10 cellular contexts compared by ENCODE assay signal in the genomic region with DNA sequence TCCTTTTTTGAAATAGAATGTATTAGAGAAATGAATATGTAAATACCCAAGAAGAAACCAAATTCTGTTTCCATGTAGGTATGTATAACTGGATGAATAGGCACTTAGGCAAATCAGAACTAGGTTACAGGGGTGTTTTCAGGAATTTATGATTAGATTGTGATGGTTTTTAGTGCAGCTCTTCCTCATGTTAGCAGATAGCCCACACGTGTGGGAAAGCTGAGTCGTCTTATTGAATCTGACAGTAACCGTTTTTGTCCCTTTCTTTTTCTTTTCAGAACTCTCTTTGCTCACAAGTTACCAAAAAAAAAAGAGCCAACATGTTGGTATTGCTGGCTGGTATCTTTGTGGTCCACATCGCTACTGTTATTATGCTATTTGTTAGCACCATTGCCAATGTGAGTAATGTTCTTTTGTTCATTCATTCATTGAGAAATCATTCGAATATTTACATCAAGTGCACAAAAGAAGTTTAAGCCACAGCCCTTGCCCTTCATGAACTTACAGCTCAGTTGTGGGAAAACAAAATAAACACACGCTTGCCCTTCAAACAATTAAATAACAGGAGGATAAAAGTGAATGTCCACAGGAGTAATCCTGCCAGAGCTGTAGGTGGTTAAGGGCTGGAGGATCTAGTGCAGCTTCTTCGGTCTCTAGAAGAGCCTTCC. TPM values are rescaled to one million over a fixed set of nuclear protein-coding genes. Genes with fewer than 3 reads are reported as not detected.
DNase-seq lines count a peak whose midpoint lies in the region; ATAC-seq, FAIRE-seq and TF ChIP-seq lines count a peak whose summit lies in the region.
"Had no signal": no experiment of that assay in that cellular context is flagged by ENCODE, and none has a peak within 500 bp of the region (broad histone marks: within the 10 kb centered on the region; RNA-seq: fewer than 3 reads in every experiment).

No MANE protein-coding gene starts in this region.

- H3K9me1 ChIP-seq in K562 (ENCODE audit: control insufficient read depth, insufficient read depth, low read length), result no peaks in the 10 kb centered on the region

- no peak for TF ChIP-seq POLR2A in K562 (conservative IDR thresholded peaks at IDR 0.05)

- no peaks in the 10 kb centered on the region for H3K9me3 Mint-ChIP-seq in Caco-2 (ENCODE audit: unreplicated experiment)
- H3K9me3 Mint-ChIP-seq in nephron, result peaks cover 7% of the 10 kb centered on the region
- H3K9me3 Mint-ChIP-seq in CD4-positive, alpha-beta T cell, result no peaks in the 10 kb centered on the region
- H3K9me3 Mint-ChIP-seq: naive B cell had no signal

- no peaks in the 10 kb centered on the region for H3K27me3 Mint-ChIP-seq in Caco-2 (ENCODE audit: insufficient read depth, unreplicated experiment)
- no peaks in the 10 kb centered on the region for H3K27me3 Mint-ChIP-seq in nephron (ENCODE audit: low read depth)
- no peaks in the 10 kb centered on the region for H3K27me3 Mint-ChIP-seq in CD4-positive, alpha-beta T cell

- no peak for FAIRE-seq in K562 (lab: Jason Lieb, UNC)

- TF ChIP-seq RAD21 in K562 (CRISPR knock-in tag; conservative IDR thresholded peaks at IDR 0.05 in 1 of 2, IDR thresholded peaks at IDR 0.05 in 1 of 2), result no peak

- CTCF ChIA-PET in Caco-2 (lab: Charles Lee), result interaction anchor here (0.6 to 4.2 kb wide), 23 partner anchors 9 to 771 kb away, joined by 3 to 68 read pairs (median 5); partner anchors contain the start of genes GPRC5A and GSG1
- CTCF ChIA-PET in K562 (lab: Yijun Ruan, JAX; ENCODE audit: low intra/inter-chr PET ratio), result interaction anchor here (1.4 kb wide), 1 partner anchor 295 kb away, joined by 5 read pairs; no protein-coding TSS in a partner anchor
- CTCF ChIA-PET in CD4-positive, alpha-beta T cell (lab: Charles Lee), result interaction anchor here (1.0 to 3.5 kb wide), 21 partner anchors 10 to 422 kb away, joined by 3 to 50 read pairs (median 6); partner anchors contain the start of genes EMP1 and GSG1

- H3K27me3 ChIP-seq in Caco-2 (replicated peaks; ENCODE audit: control insufficient read depth, insufficient read depth, low read length) (no peaks in the 10 kb centered on the region), K562 (ENCODE audit: control insufficient read depth in 2 of 2, insufficient read depth in 2 of 2, low read length in 2 of 2) (peaks cover 0 to 11% of the 10 kb centered on the region in 2 experiments; a peak in 1 of 5 replicates)
- H3K27me3 ChIP-seq in CD4-positive, alpha-beta T cell (ENCODE audit: control insufficient read depth, insufficient read depth, low read length), result no peaks in the 10 kb centered on the region

- in situ Hi-C loops in K562 (cut with MboI), result loop anchor here (5.0 to 25.0 kb wide), 2 partner anchors 199 to 294 kb away; partner anchors contain the start of gene HEBP1

- peak overlapping the region; percentile 37; the same call in 1 of the 2 replicates for H2AFZ ChIP-seq in K562 (ENCODE audit: low read depth, low read length)

- H3K4me3 Mint-ChIP-seq in Caco-2 (ENCODE audit: unreplicated experiment) (peak overlapping the region; percentile 17), nephron (no peak overlapping the region)
- H3K4me3 Mint-ChIP-seq in CD4-positive, alpha-beta T cell, result no peak overlapping the region
- H3K4me3 Mint-ChIP-seq: naive B cell had no signal

- WGBS in K562 (ENCODE audit: insufficient coverage, low coverage, missing lambda C conversion rate), result 8% methylated on average over 6 of the region's 7 CpGs

- H3K36me3 ChIP-seq in Caco-2 (ENCODE audit: control insufficient read depth, insufficient read depth, low read length) (no peaks in the 10 kb centered on the region), K562 (ENCODE audit: control insufficient read depth, insufficient read depth, low read length) (no peaks in the 10 kb centered on the region)

- H4K20me1 ChIP-seq in K562 (replicated peaks; ENCODE audit: control insufficient read depth, insufficient read depth, low read length), result no peaks in the 10 kb centered on the region

- no peak for DNase-seq in Caco-2
- DNase-seq in M059J (ENCODE audit: low read depth), result peak; percentile 76
- no peak for DNase-seq in K562 (ENCODE audit: extremely low read depth in 1 of 4, low spot score in 3 of 4)
- DNase-seq in left ventricle myocardium superior, result no peak
- no peak for DNase-seq in CD4-positive, alpha-beta T cell
- no peak for DNase-seq in COR-L47 (lab: John Stamatoyannopoulos, UW)
- DNase-seq: DMS 273 treated with DMSO at 0.1 percent for 48 hours had no signal

- H3K9me3 ChIP-seq in Caco-2, result peaks cover 2% of the 10 kb centered on the region
- no peaks in the 10 kb centered on the region for H3K9me3 ChIP-seq in K562 (replicated peaks; ENCODE audit: control insufficient read depth, insufficient read depth, low read depth, low read length)
- no peaks in the 10 kb centered on the region for H3K9me3 ChIP-seq in CD4-positive, alpha-beta T cell (ENCODE audit: control insufficient read depth, low read length)

- POLR2A ChIA-PET in Caco-2 (lab: Charles Lee) (interaction anchor here (0.5 to 1.0 kb wide), 2 partner anchors 33 to 113 kb away, joined by 3 to 4 read pairs; no protein-coding TSS in a partner anchor), K562 (lab: Yijun Ruan, JAX) (interaction anchor here (0.7 kb wide), 1 partner anchor 487 kb away, joined by 3 read pairs; no protein-coding TSS in a partner anchor)
- POLR2A ChIA-PET in CD4-positive, alpha-beta T cell (lab: Charles Lee), result interaction anchor here (0.7 to 1.4 kb wide), 8 partner anchors 15 to 475 kb away, joined by 3 to 9 read pairs (median 3); partner anchors contain the start of gene EMP1

- BruUV-seq in Caco-2 (replicated peaks; lab: Mats Ljungman, UMichigan) (no TSS peak), K562 (replicated peaks; lab: Mats Ljungman, UMichigan) (no TSS peak)

- no peak for TF ChIP-seq EP300 in K562 (IDR thresholded peaks at IDR 0.05; ENCODE audit: low read length)

- H3K36me3 Mint-ChIP-seq in Caco-2 (ENCODE audit: insufficient read depth, unreplicated experiment) (no peaks in the 10 kb centered on the region), nephron (ENCODE audit: low read depth) (no peaks in the 10 kb centered on the region)
- no peaks in the 10 kb centered on the region for H3K36me3 Mint-ChIP-seq in CD4-positive, alpha-beta T cell (ENCODE audit: low read depth)
- H3K36me3 Mint-ChIP-seq: naive B cell had no signal

- H3K27ac Mint-ChIP-seq in Caco-2 (ENCODE audit: unreplicated experiment) (peak overlapping the region; percentile 59), nephron (peak overlapping the region; percentile 0 to 29 (median 15))
- H3K27ac Mint-ChIP-seq in CD4-positive, alpha-beta T cell, result no peak overlapping the region

- H3K4me1 ChIP-seq in Caco-2 (peaks cover 21% of the 10 kb centered on the region), K562 (replicated peaks in 1 of 2; ENCODE audit: control insufficient read depth in 2 of 2, insufficient read depth in 2 of 2, low read length in 2 of 2) (no peaks in the 10 kb centered on the region)

- H3K4me1 Mint-ChIP-seq in Caco-2 (ENCODE audit: low read depth, unreplicated experiment) (peaks cover 17% of the 10 kb centered on the region), nephron (peaks cover 46% of the 10 kb centered on the region)
- peaks cover 11% of the 10 kb centered on the region for H3K4me1 Mint-ChIP-seq in CD4-positive, alpha-beta T cell (ENCODE audit: low read depth)

- H3K4me2 ChIP-seq in K562 (ENCODE audit: insufficient read depth, low read length), result no peak overlapping the region

- H3K79me2 ChIP-seq in K562 (ENCODE audit: control insufficient read depth, insufficient read depth, low read length), result no peaks in the 10 kb centered on the region

- no peak; the same call in 2 of the 3 replicates for ATAC-seq in K562
- ATAC-seq in GM21723 (IDR thresholded peaks at IDR 0.05; ENCODE audit: unreplicated experiment), result no peak
- ATAC-seq in left ventricle myocardium superior, result no peak
- ATAC-seq in CD4-positive, alpha-beta T cell (ENCODE audit: poor library complexity), result no peak

- no peak overlapping the region for H3K9ac ChIP-seq in K562 (ENCODE audit: insufficient read depth in 1 of 2, low read depth in 2 of 2, low read length in 2 of 2)

- no peak overlapping the region for H3K27ac ChIP-seq in K562 (ENCODE audit: extremely low read depth, low read depth, low read length)
- H3K27ac ChIP-seq in CD4-positive, alpha-beta T cell (ENCODE audit: low read depth, low read length), result no peak overlapping the region

- intact Hi-C loops in Caco-2 (cut with micrococcal nuclease; ENCODE audit: unreplicated experiment) (loop anchor here (5.0 kb wide), 1 partner anchor 424 kb away; the partner anchor contains the start of gene APOLD1), K562 (cut with micrococcal nuclease) (loop anchor here (5.0 kb wide), 2 partner anchors 229 to 424 kb away; partner anchors contain the start of gene APOLD1), left ventricle myocardium superior (cut with micrococcal nuclease) (loop anchor here (5.0 kb wide), 2 partner anchors 114 to 294 kb away; no protein-coding TSS in a partner anchor)
- intact Hi-C loops in CD4-positive, alpha-beta T cell (cut with DNase I, micrococcal nuclease), result loop anchor here (5.0 kb wide), 5 partner anchors 209 to 834 kb away; partner anchors contain the start of gene HEBP1 (in 1 of the 2)

- H3K4me3 ChIP-seq in Caco-2 (ENCODE audit: low read depth, low read length), result no peak overlapping the region
- H3K4me3 ChIP-seq in K562, result no peak overlapping the region

- TF ChIP-seq CTCF in Caco-2 (IDR thresholded peaks at IDR 0.05; ENCODE audit: insufficient read depth in 1 of 2, low read depth in 1 of 2, low read length in 1 of 2, severe bottlenecking in 1 of 2, unreplicated experiment in 1 of 2), result no peak
- no peak for TF ChIP-seq CTCF in K562 (IDR thresholded peaks at IDR 0.05 in 2 of 3, conservative IDR thresholded peaks at IDR 0.05 in 1 of 3; ENCODE audit: insufficient read depth in 2 of 3, low read depth in 1 of 3, low read length in 3 of 3)
- TF ChIP-seq CTCF in nephron (IDR thresholded peaks at IDR 0.05; ENCODE audit: unreplicated experiment in 3 of 3), result no peak
- no peak for TF ChIP-seq CTCF in CD4-positive, alpha-beta T cell (IDR thresholded peaks at IDR 0.05)

RNA-seq across cellular contexts. Expression of gene EMP1, which starts 14.8 kb away (rescaled TPM):
- 6.6 and 10.2 TPM in 2 replicates for total RNA-seq in Caco-2 (2022)
- total RNA-seq in M059J (2014; rRNA removed; shearing (Covaris generic)), result 28.9 and 107 TPM in 2 replicates
- not detected in 2 replicates for total RNA-seq in K562 (2011; cell fraction: chromatin; rRNA removed; ENCODE audit: low replicate concordance)
- total RNA-seq in K562 (2011; cell fraction: nucleolus; rRNA removed), result 0.17 TPM in 1 of 2 replicates, not detected in the other
- total RNA-seq in K562 (2011; cell fraction: nucleoplasm; rRNA removed), result not detected in 2 replicates
- total RNA-seq in K562 (2014; rRNA removed), result not detected in 2 replicates
- not detected in 2 replicates for total RNA-seq in K562 (2014; rRNA removed; fragmentation: Illumina TruSeq; extraction: Trizol)
- not detected in 2 replicates for total RNA-seq in K562 (2015; rRNA removed; fragmentation: Illumina TruSeq; extraction: Trizol)
- 0.47 and 0.60 TPM in 2 replicates for total RNA-seq in K562 (2021)
- 0.10 and 0.12 TPM in 2 replicates for polyA plus RNA-seq in K562 (2011; rRNA removed)
- polyA plus RNA-seq in K562 (2011; cell fraction: cytosol; rRNA removed), result 0.18 TPM in 1 of 2 replicates, not detected in the other
- polyA plus RNA-seq in K562 (2011; cell fraction: nucleus; rRNA removed), result 0.20 and 0.31 TPM in 2 replicates
- 0.24 TPM in 1 of 2 replicates, not detected in the other for polyA plus RNA-seq in K562 (2012)
- polyA plus RNA-seq in K562 (2014; fragmentation: Illumina TruSeq; extraction: Trizol), result not detected in 2 replicates
- not detected for polyA plus RNA-seq in K562 (2014; fragmentation: Nextera tagmentation; extraction: Ambion mirVana)
- polyA plus RNA-seq in K562 (2014; rRNA removed), result 0.03 TPM in 1 of 2 replicates, not detected in the other
- 0.54 TPM in 1 of 2 replicates, not detected in the other for polyA minus RNA-seq in K562 (2011; rRNA and poly(A)+ RNA removed)
- not detected in 2 replicates for polyA minus RNA-seq in K562 (2011; cell fraction: cytosol; rRNA and poly(A)+ RNA removed)
- polyA minus RNA-seq in K562 (2011; cell fraction: nucleus; rRNA and poly(A)+ RNA removed), result 0.11 and 0.27 TPM in 2 replicates
- 76.8 TPM for total RNA-seq in left ventricle myocardium superior
- 1 to 10 TPM; 9.0 to 9.1 TPM for total RNA-seq in CD4-positive, alpha-beta T cell
